10 cellular contexts compared by ENCODE assay signal in genomic region chr13:114097893-114098688, GRCh38. TPM values are rescaled to one million over a fixed set of nuclear protein-coding genes. Genes with fewer than 3 reads are reported as not detected.
DNase-seq lines count a peak whose midpoint lies in the region; ATAC-seq, FAIRE-seq and TF ChIP-seq lines count a peak whose summit lies in the region.
"Had no signal": no experiment of that assay in that cellular context is flagged by ENCODE, and none has a peak within 500 bp of the region (broad histone marks: within the 10 kb centered on the region; RNA-seq: fewer than 3 reads in every experiment).

No MANE protein-coding gene starts in this region.

- peak overlapping the region; percentile 74 to 76 for H3K27ac Mint-ChIP-seq in T-cell

- H3K9ac ChIP-seq in BLaER1 treated with 17β-estradiol and CSF1 and Interleukin-3, amounts not matched to agents 10 nM and 100 nM = peak overlapping the region; percentile 7 to 64 (median 59); a peak in 21 of 22 replicates

- POLR2A ChIA-PET in T-cell (lab: Charles Lee) = no interaction called here

- H3K4me1 ChIP-seq in BLaER1 treated with 17β-estradiol and CSF1 and Interleukin-3, amounts not matched to agents 10 nM and 100 nM = peaks cover 49 to 79% (median 75%) of the 10 kb centered on the region in 10 experiments
- H3K4me1 ChIP-seq in gastroesophageal sphincter (peaks cover 0 to 52% (median 29%) of the 10 kb centered on the region in 3 donors), ovary (ENCODE audit: insufficient read depth) (no peaks in the 10 kb centered on the region)

- no peaks in the 10 kb centered on the region for H3K27me3 Mint-ChIP-seq in T-cell

- H3K4me2 ChIP-seq in BLaER1 treated with 17β-estradiol and CSF1 and Interleukin-3, amounts not matched to agents 10 nM and 100 nM = peak overlapping the region; percentile 72 to 89 (median 82)

- CTCF ChIA-PET in T-cell (lab: Charles Lee) = no interaction called here

- no peak for FAIRE-seq in GM19239 (lab: Jason Lieb, UNC)

- H4K20me1 ChIP-seq in BLaER1 treated with 17β-estradiol and CSF1 and Interleukin-3, amounts not matched to agents 10 nM and 100 nM = peaks cover 69 to 82% (median 74%) of the 10 kb centered on the region in 11 experiments

- TF ChIP-seq POLR2A in gastroesophageal sphincter (IDR thresholded peaks at IDR 0.05) (no peak), ovary (IDR thresholded peaks at IDR 0.05) (no peak)

- peaks cover 13 to 26% (median 17%) of the 10 kb centered on the region in 11 experiments for H3K9me3 ChIP-seq in BLaER1 treated with 17β-estradiol and CSF1 and Interleukin-3, amounts not matched to agents 10 nM and 100 nM (replicated peaks in 1 of 11)
- H3K9me3 ChIP-seq in gastroesophageal sphincter (peaks cover 0 to 3% (median 0%) of the 10 kb centered on the region in 3 donors), ovary (no peaks in the 10 kb centered on the region)

- intact Hi-C loops in ovary (cut with DNase I) = no loop called here

- peaks cover 78 to 87% (median 80%) of the 10 kb centered on the region in 3 donors for H3K4me1 Mint-ChIP-seq in T-cell

- 58% methylated on average over 4 of the region's 27 CpGs; no CpG with 5 or more reads in 1 of the 2 donors for WGBS in gastroesophageal sphincter (ENCODE audit: low coverage in 1 of 2), 2 donors
- WGBS in ovary, 3 donors = 88 to 91% (median 89%) methylated on average over 26 to 27 of the region's 27 CpGs

- H3K4me3 ChIP-seq in BLaER1 treated with 17β-estradiol and CSF1 and Interleukin-3, amounts not matched to agents 10 nM and 100 nM = peak overlapping the region in 2 of 10 experiments; percentile 25 to 33; a peak in 1 of 20 replicates
- no peak overlapping the region for H3K4me3 ChIP-seq in gastroesophageal sphincter
- no peak overlapping the region for H3K4me3 ChIP-seq in ovary

- DNase-seq in T-cell (no peak), ovary (peak in 3 of 5 donors; percentile 12 to 29 (median 16)), NCI-H510A (lab: John Stamatoyannopoulos, UW) (no peak), GM19239 (ENCODE audit: insufficient read length, low spot score) (no peak), NCI-H187 (lab: John Stamatoyannopoulos, UW) (no peak)
- DNase-seq: stimulated activated CD4-positive, alpha-beta T cell treated with anti-CD3 and anti-CD28 coated beads, Interleukin-2, amount 100 ng/mL, for 48 hours had no signal

- ATAC-seq in T-cell (replicated peaks in 1 of 4) (no peak), gastroesophageal sphincter (no peak), GM18858 (IDR thresholded peaks at IDR 0.05; ENCODE audit: unreplicated experiment) (no peak)

- H3K9me3 Mint-ChIP-seq in T-cell = peaks cover 8 to 12% (median 12%) of the 10 kb centered on the region in 3 donors

- peak overlapping the region in 2 of 3 donors; percentile 17 to 76 for H3K4me3 Mint-ChIP-seq in T-cell

- TF ChIP-seq CTCF in gastroesophageal sphincter (IDR thresholded peaks at IDR 0.05) (no peak), ovary (IDR thresholded peaks at IDR 0.05) (no peak)

- peaks cover 41% of the 10 kb centered on the region for H3K36me3 Mint-ChIP-seq in T-cell

- peaks cover under 1 to 36% (median 14%) of the 10 kb centered on the region in 11 experiments; a peak in 17 of 22 replicates for H3K36me3 ChIP-seq in BLaER1 treated with 17β-estradiol and CSF1 and Interleukin-3, amounts not matched to agents 10 nM and 100 nM
- H3K36me3 ChIP-seq in gastroesophageal sphincter (no peaks in the 10 kb centered on the region), ovary (no peaks in the 10 kb centered on the region)

- H3K27me3 ChIP-seq in BLaER1 treated with 17β-estradiol and CSF1 and Interleukin-3, amounts not matched to agents 10 nM and 100 nM = no peaks in the 10 kb centered on the region
- H3K27me3 ChIP-seq in gastroesophageal sphincter (no peaks in the 10 kb centered on the region), ovary (no peaks in the 10 kb centered on the region)

- H3K27ac ChIP-seq in BLaER1 treated with 17β-estradiol and CSF1 and Interleukin-3, amounts not matched to agents 10 nM and 100 nM = peak overlapping the region in 10 of 11 experiments; percentile 2 to 77 (median 64); a peak in 19 of 22 replicates
- H3K27ac ChIP-seq in gastroesophageal sphincter (peak overlapping the region; percentile 19 to 81 (median 76)), ovary (no peak overlapping the region)
- H3K27ac ChIP-seq: epithelial cell of prostate had no signal

- TF ChIP-seq EP300 in gastroesophageal sphincter (IDR thresholded peaks at IDR 0.05) (no peak), ovary (IDR thresholded peaks at IDR 0.05) (no peak)

RNA-seq across cellular contexts. Expression of gene RASA3, which starts 34.3 kb away (rescaled TPM):
- total RNA-seq in T-cell (100 to 1,000 TPM; 223 to 267 (median 238) TPM), gastroesophageal sphincter (10 to 100 TPM; 25.0 to 43.1 (median 30.2) TPM), ovary (10 to 100 TPM in 3 of 7 donors, 1 to 10 TPM in 4; 5.4 to 16.9 (median 9.4) TPM)
- polyA plus RNA-seq in ovary = 1 to 10 TPM; 6.8 to 9.8 TPM

Comparison
In these comparisons a context has a peak if more than half of its experiments do, and no peak if none do; other contexts are left out.
1. H3K27ac ChIP-seq: peak in BLaER1 treated with 17β-estradiol and CSF1 and Interleukin-3, amounts not matched to agents 10 nM and 100 nM (10 of 11) and gastroesophageal sphincter (4 of 4); none in ovary (0 of 2).
2. DNase-seq: peak in ovary (3 of 5); none in T-cell (0 of 34), NCI-H510A (single experiment), GM19239 (single experiment) and NCI-H187 (0 of 2).
3. RNA of gene RASA3, which starts 34.3 kb away (total RNA-seq): 223 to 267 TPM in T-cell; 25.0 to 43.1 TPM in gastroesophageal sphincter and 5.4 to 16.9 TPM in ovary; every median in the first group is over 4 times any median in the second.